ENCODE assay signal across 9 cellular contexts in the genomic region with DNA sequence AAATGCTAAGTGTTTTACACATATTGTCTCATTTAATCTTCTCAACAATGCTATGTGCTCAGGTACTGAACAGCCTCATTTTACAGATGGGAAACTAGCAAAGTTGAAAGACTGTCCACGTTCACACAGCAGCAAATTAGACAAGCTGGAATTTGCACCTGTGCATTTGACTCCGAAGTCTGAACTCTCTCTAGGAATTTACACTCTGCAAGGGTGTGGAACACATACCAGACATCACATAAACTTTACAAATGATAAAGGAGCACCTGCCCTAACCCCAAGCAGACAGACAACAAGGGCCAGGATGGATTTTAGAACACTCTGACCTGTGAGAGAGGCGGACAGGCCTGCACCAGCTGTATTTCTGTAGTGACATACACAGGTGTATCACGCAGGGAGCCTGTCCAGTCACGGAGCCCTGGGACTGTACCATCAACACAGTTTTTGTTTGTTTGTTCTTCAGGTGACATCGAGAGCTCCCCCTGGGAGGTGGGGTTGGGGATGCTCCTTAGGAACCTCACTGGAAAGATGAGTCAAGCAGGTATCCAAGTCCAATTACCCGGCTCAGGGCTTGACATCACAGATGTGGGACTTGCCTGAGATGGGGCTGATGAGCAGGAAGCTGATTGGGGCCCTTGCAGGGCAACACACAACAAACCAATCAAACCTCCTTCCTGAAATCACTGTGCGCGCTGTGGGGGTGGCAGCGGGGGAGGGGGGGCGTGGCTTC. TPM values are rescaled to one million over a fixed set of nuclear protein-coding genes. Genes with fewer than 3 reads are reported as not detected.
DNase-seq lines count a peak whose midpoint lies in the region; ATAC-seq lines count a peak whose summit lies in the region.
"Had no signal": no experiment of that assay in that cellular context is flagged by ENCODE, and none has a peak within 500 bp of the region (broad histone marks: within the 10 kb centered on the region; RNA-seq: fewer than 3 reads in every experiment).

No MANE protein-coding gene starts in this region.

- DNase-seq in activated CD4-positive, CD25-positive, alpha-beta regulatory T cell treated with anti-CD3 and anti-CD28 coated beads, Interleukin-2, amount 50 U/mL, for 72 hours, result peak; percentile 45
- DNase-seq in mesenteric fat pad (ENCODE audit: low spot score), result peak; percentile 26
- DNase-seq in DMS114 treated with DMSO at 0.1 percent for 48 hours (lab: John Stamatoyannopoulos, UW; ENCODE audit: unreplicated experiment), result no peak
- DNase-seq in GM19240 (ENCODE audit: insufficient read length, low spot score), result no peak
- DNase-seq: spleen had no signal

- ATAC-seq in GM18520 (IDR thresholded peaks at IDR 0.05; ENCODE audit: unreplicated experiment) (peak; percentile 63), HG03108 (IDR thresholded peaks at IDR 0.05; ENCODE audit: unreplicated experiment) (peak; percentile 30), HG02571 (IDR thresholded peaks at IDR 0.05; ENCODE audit: unreplicated experiment) (no peak), HG03342 (IDR thresholded peaks at IDR 0.05; ENCODE audit: unreplicated experiment) (no peak)

RNA-seq across cellular contexts. Expression of a gene that starts 31.0 kb away (rescaled TPM):
- total RNA-seq in mesenteric fat pad, result 0.39 TPM

Comparison
In these comparisons a context has a peak if more than half of its experiments do, and no peak if none do; other contexts are left out.
1. ATAC-seq: peak in GM18520 (single experiment) and HG03108 (single experiment); none in HG02571 (single experiment) and HG03342 (single experiment).
2. DNase-seq: peak in activated CD4-positive, CD25-positive, alpha-beta regulatory T cell treated with anti-CD3 and anti-CD28 coated beads, Interleukin-2, amount 50 U/mL, for 72 hours (single experiment) and mesenteric fat pad (single experiment); none in DMS114 treated with DMSO at 0.1 percent for 48 hours (single experiment) and GM19240 (single experiment).